ENCODE assay signal across 22 cellular contexts in the genomic region with DNA sequence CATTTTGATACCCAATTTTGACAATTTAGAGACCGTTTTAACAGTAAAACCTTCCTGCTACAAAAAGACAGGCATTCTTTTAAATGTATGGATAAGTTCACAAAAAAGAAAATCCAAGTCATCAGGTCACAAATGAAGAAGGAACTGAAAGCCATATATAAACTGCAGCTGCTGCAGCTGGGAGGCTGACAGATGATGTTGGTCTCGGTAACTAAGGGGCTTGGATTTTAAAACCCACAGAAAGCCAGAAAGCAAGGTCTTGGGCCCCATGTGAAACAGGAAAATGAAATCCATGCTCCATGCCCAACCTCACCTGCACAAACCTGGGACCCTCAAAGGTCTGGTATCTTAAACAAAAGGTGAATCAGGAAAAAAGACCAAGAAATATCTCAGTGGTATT. TPM values are rescaled to one million over a fixed set of nuclear protein-coding genes. Genes with fewer than 3 reads are reported as not detected.
DNase-seq lines count a peak whose midpoint lies in the region; ATAC-seq, FAIRE-seq and TF ChIP-seq lines count a peak whose summit lies in the region.
"Had no signal": no experiment of that assay in that cellular context is flagged by ENCODE, and none has a peak within 500 bp of the region (broad histone marks: within the 10 kb centered on the region; RNA-seq: fewer than 3 reads in every experiment).

No MANE protein-coding gene starts in this region.

- H3K9me3 ChIP-seq in Karpas-422 (ENCODE audit: low read length) (no peaks in the 10 kb centered on the region), GM12878 (replicated peaks; ENCODE audit: control insufficient read depth, insufficient read depth, low read length) (no peaks in the 10 kb centered on the region)
- H3K9me3 ChIP-seq: Caco-2, MG63, SJSA1 had no signal

- SMC1A ChIA-PET in GM12878 (lab: Charles Lee; ENCODE audit: uncharacterized antibody, unreplicated experiment): no interaction called here

- 0 out of 2 replicates have a peak, but pooled peaks cover 4% of the 10 kb centered on the region for H3K79me2 ChIP-seq in Karpas-422 (ENCODE audit: low read length)
- no peaks in the 10 kb centered on the region for H3K79me2 ChIP-seq in GM12878 (ENCODE audit: control insufficient read depth, insufficient read depth, low read length)

- H3K9me3 Mint-ChIP-seq in activated T-helper 17 cell treated with anti-CD3 and anti-CD28 coated beads, Interleukin-2, amount 50 U/mL, for 72 hours: no peaks in the 10 kb centered on the region
- H3K9me3 Mint-ChIP-seq: H9; T-helper 2 cell treated with Interferon-gamma antibody and Interleukin-4, amounts not matched to agents 5 μg/mL and 100 μg/mL, for 36 hours had no signal

- no peaks in the 10 kb centered on the region for H3K27me3 Mint-ChIP-seq in activated T-helper 17 cell treated with anti-CD3 and anti-CD28 coated beads, Interleukin-2, amount 50 U/mL, for 72 hours

- H3K9me2 ChIP-seq in Karpas-422 (replicated peaks; ENCODE audit: insufficient read depth, low read length): no peaks in the 10 kb centered on the region

- H3K4me3 Mint-ChIP-seq in activated T-helper 17 cell treated with anti-CD3 and anti-CD28 coated beads, Interleukin-2, amount 50 U/mL, for 72 hours: no peak overlapping the region
- H3K4me3 Mint-ChIP-seq: H9; T-helper 2 cell treated with Interferon-gamma antibody and Interleukin-4, amounts not matched to agents 5 μg/mL and 100 μg/mL, for 36 hours had no signal

- no peak for TF ChIP-seq RAD21 in GM12878 (IDR thresholded peaks at IDR 0.05; ENCODE audit: insufficient read depth, low read depth, low read length)

- peaks cover 94% of the 10 kb centered on the region for H3K36me3 Mint-ChIP-seq in activated T-helper 17 cell treated with anti-CD3 and anti-CD28 coated beads, Interleukin-2, amount 50 U/mL, for 72 hours (ENCODE audit: low read depth)

- H2AFZ ChIP-seq in Karpas-422 (ENCODE audit: low read length) (no peak overlapping the region), GM12878 (ENCODE audit: control insufficient read depth, low read depth, low read length) (no peak overlapping the region)
- H2AFZ ChIP-seq: PC-9 had no signal

- 95% methylated on average over 2 of the region's 2 CpGs for WGBS in GM12878 (ENCODE audit: insufficient coverage, insufficient replicate concordance, low lambda C conversion rate, missing lambda C conversion rate)

- H3K4me3 ChIP-seq in Karpas-422 (ENCODE audit: low read length) (no peak overlapping the region), GM12878 (no peak overlapping the region)
- H3K4me3 ChIP-seq: MG63, PC-9, SJSA1 had no signal

- H3K4me2 ChIP-seq in Karpas-422 (ENCODE audit: low read depth, low read length, poor library complexity, severe bottlenecking) (no peak overlapping the region), GM12878 (ENCODE audit: control insufficient read depth, insufficient read depth) (no peak overlapping the region)
- H3K4me2 ChIP-seq: PC-9 had no signal

- H3K27me3 ChIP-seq in Karpas-422 (ENCODE audit: low read length) (no peaks in the 10 kb centered on the region), GM12878 (replicated peaks in 1 of 2; ENCODE audit: control insufficient read depth in 2 of 2, insufficient read depth in 2 of 2, low read length in 1 of 2) (no peaks in the 10 kb centered on the region)
- H3K27me3 ChIP-seq: MG63, SJSA1 had no signal

- no peak for TF ChIP-seq EP300 in GM12878 (IDR thresholded peaks at IDR 0.05; ENCODE audit: borderline replicate concordance in 1 of 2, control insufficient read depth in 1 of 2, low read depth in 2 of 2, low read length in 2 of 2)

- H3K36me3 ChIP-seq in Karpas-422 (ENCODE audit: insufficient read depth, low read length): peaks cover 68% of the 10 kb centered on the region
- H3K36me3 ChIP-seq in GM12878 (ENCODE audit: control insufficient read depth in 2 of 2, insufficient read depth in 2 of 2, low read length in 1 of 2): peaks cover 9 to 20% of the 10 kb centered on the region in 2 experiments

- in situ Hi-C loops in GM12878 (cut with MboI): no loop called here

- CTCF ChIA-PET in GM12878 (lab: Yijun Ruan, JAX): interaction anchor here (0.5 to 0.8 kb wide), 3 partner anchors 22 to 394 kb away, joined by 3 read pairs; no protein-coding TSS in a partner anchor

- H3K4me1 ChIP-seq in Karpas-422 (ENCODE audit: low read length) (no peaks in the 10 kb centered on the region), GM12878 (ENCODE audit: control insufficient read depth, insufficient read depth, low read length) (no peaks in the 10 kb centered on the region; the same call in 1 of the 2 replicates)
- H3K4me1 ChIP-seq: Caco-2, SJSA1 had no signal

- no peak overlapping the region for H3K27ac Mint-ChIP-seq in activated T-helper 17 cell treated with anti-CD3 and anti-CD28 coated beads, Interleukin-2, amount 50 U/mL, for 72 hours
- H3K27ac Mint-ChIP-seq: H9; T-helper 2 cell treated with Interferon-gamma antibody and Interleukin-4, amounts not matched to agents 5 μg/mL and 100 μg/mL, for 36 hours had no signal

- TF ChIP-seq CTCF in GM20000 (IDR thresholded peaks at IDR 0.05; ENCODE audit: extremely low read depth, missing control alignments) (no peak), GM12878 (IDR thresholded peaks at IDR 0.05 in 2 of 3, conservative IDR thresholded peaks at IDR 0.05 in 1 of 3; ENCODE audit: control insufficient read depth in 2 of 3, extremely low read depth in 1 of 3, insufficient read depth in 1 of 3, low read depth in 3 of 3, low read length in 3 of 3) (no peak)

- peak; percentile 32 for DNase-seq in GM20000 (ENCODE audit: low spot score)
- no peak for DNase-seq in H54 (ENCODE audit: insufficient read length, low spot score)
- DNase-seq in Karpas-422: no peak
- DNase-seq in GM12878 (ENCODE audit: low read depth, low spot score): no peak
- DNase-seq in ecto neural progenitor cell (ENCODE audit: low spot score): no peak
- DNase-seq in activated CD4-positive, alpha-beta T cell treated with anti-CD3 and anti-CD28 coated beads, Interleukin-2, amount 50 U/mL, for 1 hour: no peak
- DNase-seq: AML-193, Caco-2, DMS153, H9, KG1, MG63, NCI-H1436 treated with DMSO at 0.1 percent for 48 hours, NCI-H2029 treated with DMSO at 0.1 percent for 48 hours, NCI-H2171 treated with DMSO at 0.1 percent for 48 hours, NCI-H446 treated with DMSO at 0.1 percent for 48 hours, PC-9, SW 1271 had no signal

- FAIRE-seq in H54 (lab: Jason Lieb, UNC) (peak; percentile 11), GM12878 (lab: Jason Lieb, UNC) (no peak)

- POLR2A ChIA-PET in GM12878 (lab: Charles Lee): interaction anchor here (0.7 kb wide), 1 partner anchor 20 kb away, joined by 3 read pairs; no protein-coding TSS in a partner anchor

- no TSS peak for BruUV-seq in GM12878 (replicated peaks; lab: Mats Ljungman, UMichigan)

- intact Hi-C loops in GM12878 (cut with micrococcal nuclease; ENCODE audit: unreplicated experiment): no loop called here

- H3K4me1 Mint-ChIP-seq in activated T-helper 17 cell treated with anti-CD3 and anti-CD28 coated beads, Interleukin-2, amount 50 U/mL, for 72 hours: peaks cover 5% of the 10 kb centered on the region
- H3K4me1 Mint-ChIP-seq: H9 had no signal

- H3K27ac ChIP-seq in Karpas-422 (ENCODE audit: low read length) (peak overlapping the region; percentile 13; the same call in 1 of the 2 replicates), GM12878 (ENCODE audit: control insufficient read depth, insufficient read depth) (no peak overlapping the region)
- H3K27ac ChIP-seq: PC-9, SJSA1 had no signal

- RAD21 ChIA-PET in GM12878 (lab: Charles Lee; ENCODE audit: unreplicated experiment): no interaction called here

- TF ChIP-seq POLR2A in H54 (IDR thresholded peaks at IDR 0.05; ENCODE audit: low read depth, low read length) (no peak), GM12878 (IDR thresholded peaks at IDR 0.05; ENCODE audit: low read depth, low read length) (no peak)

- no peak overlapping the region for H3K9ac ChIP-seq in Karpas-422 (ENCODE audit: low read length)
- no peak overlapping the region for H3K9ac ChIP-seq in GM12878 (ENCODE audit: control insufficient read depth, insufficient read depth, low read length)

- H4K20me1 ChIP-seq in Karpas-422 (ENCODE audit: insufficient read depth, low read depth, low read length): no peaks in the 10 kb centered on the region
- H4K20me1 ChIP-seq in GM12878 (ENCODE audit: control insufficient read depth, insufficient read depth): no peaks in the 10 kb centered on the region

- ATAC-seq in GM12878 (no peak), esophagus mucosa (no peak)
- no peak for ATAC-seq in activated T-helper 17 cell treated with anti-CD3 and anti-CD28 coated beads, Interleukin-2, amount 50 U/mL, for 72 hours (replicated peaks)

RNA-seq across cellular contexts. Expression of a gene that starts 15.7 kb away (rescaled TPM):
- total RNA-seq in Karpas-422 (2014; rRNA removed; shearing (Covaris generic); ENCODE audit: low replicate concordance): 15.7 and 21.8 TPM in 2 replicates
- 27.1 and 27.9 TPM in 2 replicates for total RNA-seq in GM12878 (2013; cell fraction: nucleolus; rRNA removed)
- total RNA-seq in GM12878 (2014; rRNA removed) (9.4 and 13.0 TPM in 2 replicates), GM12878 (2014; rRNA removed; fragmentation: Illumina TruSeq; extraction: Trizol) (9.9 and 10.6 TPM in 2 replicates), GM12878 (2021) (5.6 and 6.1 TPM in 2 replicates), esophagus mucosa (1.2 TPM)
- polyA plus RNA-seq in GM12878 (2011; ENCODE audit: low read depth): 1.0 TPM
- polyA plus RNA-seq in GM12878 (2011; rRNA removed) (12.0 and 16.4 TPM in 2 replicates), GM12878 (2014; fragmentation: Illumina TruSeq; extraction: Trizol) (10.6 and 14.9 TPM in 2 replicates), GM12878 (2014; fragmentation: Nextera tagmentation; extraction: Ambion mirVana) (1 to 10 TPM; 7.4 to 8.8 TPM), GM12878 (2014; rRNA removed) (6.5 and 6.9 TPM in 2 replicates), GM12878 (2016; fragmentation: Nextera tagmentation; extraction: Ambion mirVana) (10 to 100 TPM; 12.9 to 15.1 TPM)
- 3.3 and 4.2 TPM in 2 replicates for polyA plus RNA-seq in GM12878 (2011; cell fraction: cytosol; rRNA removed)
- 17.5 and 18.4 TPM in 2 replicates for polyA plus RNA-seq in GM12878 (2011; cell fraction: nucleus; rRNA removed)
- polyA plus RNA-seq in GM12878 (2012): 1.8 and 4.2 TPM in 2 replicates
- polyA minus RNA-seq in GM12878 (2011; rRNA and poly(A)+ RNA removed): 9.8 and 15.1 TPM in 2 replicates
- 1.9 and 2.9 TPM in 2 replicates for polyA minus RNA-seq in GM12878 (2011; cell fraction: cytosol; rRNA and poly(A)+ RNA removed)
- 9.1 and 12.9 TPM in 2 replicates for polyA minus RNA-seq in GM12878 (2011; cell fraction: nucleus; rRNA and poly(A)+ RNA removed)
- 10 to 100 TPM in 1 of 2 donors, 1 to 10 TPM in 1; 7.7 to 11.7 TPM for total RNA-seq in activated T-helper 17 cell treated with anti-CD3 and anti-CD28 coated beads, Interleukin-2, amount 50 U/mL, for 72 hours

RNA-seq across cellular contexts. Expression of a gene that starts 26.2 kb away (rescaled TPM):
- total RNA-seq in Karpas-422 (2014; rRNA removed; shearing (Covaris generic); ENCODE audit: low replicate concordance): 98.5 and 128 TPM in 2 replicates
- 27.2 and 28.4 TPM in 2 replicates for total RNA-seq in GM12878 (2013; cell fraction: nucleolus; rRNA removed)
- total RNA-seq in GM12878 (2014; rRNA removed) (55.6 and 67.0 TPM in 2 replicates), GM12878 (2014; rRNA removed; fragmentation: Illumina TruSeq; extraction: Trizol) (56.3 and 64.1 TPM in 2 replicates), GM12878 (2021) (42.2 and 43.0 TPM in 2 replicates), esophagus mucosa (50.4 TPM)
- polyA plus RNA-seq in GM12878 (2011; ENCODE audit: low read depth): 14.1 TPM
- polyA plus RNA-seq in GM12878 (2011; rRNA removed) (90.9 and 94.3 TPM in 2 replicates), GM12878 (2014; fragmentation: Illumina TruSeq; extraction: Trizol) (63.4 and 81.3 TPM in 2 replicates), GM12878 (2014; fragmentation: Nextera tagmentation; extraction: Ambion mirVana) (10 to 100 TPM; 37.4 to 52.7 TPM), GM12878 (2014; rRNA removed) (43.3 and 46.4 TPM in 2 replicates), GM12878 (2016; fragmentation: Nextera tagmentation; extraction: Ambion mirVana) (10 to 100 TPM; 58.3 to 70.7 TPM)
- polyA plus RNA-seq in GM12878 (2011; cell fraction: cytosol; rRNA removed): 39.9 and 43.7 TPM in 2 replicates
- polyA plus RNA-seq in GM12878 (2011; cell fraction: nucleus; rRNA removed): 30.6 and 38.6 TPM in 2 replicates
- polyA plus RNA-seq in GM12878 (2012): 26.2 and 35.9 TPM in 2 replicates
- polyA minus RNA-seq in GM12878 (2011; rRNA and poly(A)+ RNA removed): 59.9 and 66.1 TPM in 2 replicates
- 22.3 and 22.8 TPM in 2 replicates for polyA minus RNA-seq in GM12878 (2011; cell fraction: cytosol; rRNA and poly(A)+ RNA removed)
- polyA minus RNA-seq in GM12878 (2011; cell fraction: nucleus; rRNA and poly(A)+ RNA removed): 10.8 and 17.7 TPM in 2 replicates
- total RNA-seq in activated T-helper 17 cell treated with anti-CD3 and anti-CD28 coated beads, Interleukin-2, amount 50 U/mL, for 72 hours: 10 to 100 TPM; 28.3 to 43.6 TPM

RNA-seq across cellular contexts. Expression of a gene that starts 47.0 kb away (rescaled TPM):
- 15.0 and 57.2 TPM in 2 replicates for total RNA-seq in Karpas-422 (2014; rRNA removed; shearing (Covaris generic); ENCODE audit: low replicate concordance)
- total RNA-seq in GM12878 (2013; cell fraction: nucleolus; rRNA removed): 16.1 and 17.4 TPM in 2 replicates
- 7.7 and 15.3 TPM in 2 replicates for total RNA-seq in GM12878 (2014; rRNA removed)
- total RNA-seq in GM12878 (2014; rRNA removed; fragmentation: Illumina TruSeq; extraction: Trizol): 8.2 and 9.0 TPM in 2 replicates
- total RNA-seq in GM12878 (2021): 11.3 and 11.7 TPM in 2 replicates
- polyA plus RNA-seq in GM12878 (2011; ENCODE audit: low read depth): 11.2 TPM
- polyA plus RNA-seq in GM12878 (2011; rRNA removed): 16.4 and 20.3 TPM in 2 replicates
- polyA plus RNA-seq in GM12878 (2011; cell fraction: cytosol; rRNA removed): 4.9 and 6.1 TPM in 2 replicates
- polyA plus RNA-seq in GM12878 (2011; cell fraction: nucleus; rRNA removed): 8.3 and 9.7 TPM in 2 replicates
- polyA plus RNA-seq in GM12878 (2012): 7.5 and 8.9 TPM in 2 replicates
- polyA plus RNA-seq in GM12878 (2014; fragmentation: Illumina TruSeq; extraction: Trizol): 10.6 and 11.0 TPM in 2 replicates
- polyA plus RNA-seq in GM12878 (2014; fragmentation: Nextera tagmentation; extraction: Ambion mirVana): 10 to 100 TPM; 20.5 to 37.3 TPM
- polyA plus RNA-seq in GM12878 (2014; rRNA removed): 7.4 and 9.5 TPM in 2 replicates
- 10 to 100 TPM; 15.3 to 18.4 TPM for polyA plus RNA-seq in GM12878 (2016; fragmentation: Nextera tagmentation; extraction: Ambion mirVana)
- polyA minus RNA-seq in GM12878 (2011; rRNA and poly(A)+ RNA removed): 18.5 and 19.2 TPM in 2 replicates
- polyA minus RNA-seq in GM12878 (2011; cell fraction: cytosol; rRNA and poly(A)+ RNA removed): 4.6 and 6.3 TPM in 2 replicates
- 2.8 and 3.5 TPM in 2 replicates for polyA minus RNA-seq in GM12878 (2011; cell fraction: nucleus; rRNA and poly(A)+ RNA removed)
- total RNA-seq in activated T-helper 17 cell treated with anti-CD3 and anti-CD28 coated beads, Interleukin-2, amount 50 U/mL, for 72 hours: 10 to 100 TPM in 1 of 2 donors, 1 to 10 TPM in 1; 9.5 to 14.6 TPM
- 8.8 TPM for total RNA-seq in esophagus mucosa
